ENCODE assay signal across 8 cellular contexts in genomic region chr10:50325449-50326188, GRCh38.
DNase-seq lines count a peak whose midpoint lies in the region; TF ChIP-seq lines count a peak whose summit lies in the region.

No MANE protein-coding gene starts in this region.

- H3K9ac ChIP-seq in BLaER1 treated with 17β-estradiol and CSF1 and Interleukin-3, amounts not matched to agents 10 nM and 100 nM: peak overlapping the region in 1 of 11 experiments; percentile 19; a peak in 1 of 22 replicates
- no peak overlapping the region for H3K9ac ChIP-seq in colonic mucosa (ENCODE audit: low read depth in 2 of 2, low read length in 2 of 2)

- DNase-seq in GM20000 (ENCODE audit: low spot score) (peak; percentile 52), HS-5 (ENCODE audit: low read depth) (peak; percentile 83), ascending aorta (ENCODE audit: low spot score in 2 of 2) (peak; percentile 50 to 91), kidney epithelial cell (ENCODE audit: low read depth) (peak; percentile 89), uterus (peak; percentile 44 to 69), D341Med (ENCODE audit: low spot score) (no peak), colonic mucosa (no peak)

- TF ChIP-seq CTCF in GM20000 (IDR thresholded peaks at IDR 0.05; ENCODE audit: extremely low read depth, missing control alignments): no peak
- no peak for TF ChIP-seq CTCF in ascending aorta (IDR thresholded peaks at IDR 0.05)
- no peak for TF ChIP-seq CTCF in kidney epithelial cell (IDR thresholded peaks at IDR 0.05; ENCODE audit: insufficient read depth, low read length, poor library complexity, severe bottlenecking)
- no peak for TF ChIP-seq CTCF in uterus (IDR thresholded peaks at IDR 0.05)
- no peak for TF ChIP-seq CTCF in colonic mucosa (IDR thresholded peaks at IDR 0.05)

- no peak overlapping the region for H3K4me3 ChIP-seq in BLaER1 treated with 17β-estradiol and CSF1 and Interleukin-3, amounts not matched to agents 10 nM and 100 nM
- peak overlapping the region in 1 of 2 donors; percentile 39 for H3K4me3 ChIP-seq in ascending aorta
- H3K4me3 ChIP-seq in kidney epithelial cell (ENCODE audit: low read depth, low read length): no peak overlapping the region
- H3K4me3 ChIP-seq in uterus: no peak overlapping the region
- H3K4me3 ChIP-seq in colonic mucosa: no peak overlapping the region

- H3K9me3 ChIP-seq in BLaER1 treated with 17β-estradiol and CSF1 and Interleukin-3, amounts not matched to agents 10 nM and 100 nM (replicated peaks in 1 of 11): no peaks in the 10 kb centered on the region
- no peaks in the 10 kb centered on the region for H3K9me3 ChIP-seq in ascending aorta
- no peaks in the 10 kb centered on the region for H3K9me3 ChIP-seq in uterus
- no peaks in the 10 kb centered on the region for H3K9me3 ChIP-seq in colonic mucosa

- H3K4me1 ChIP-seq in BLaER1 treated with 17β-estradiol and CSF1 and Interleukin-3, amounts not matched to agents 10 nM and 100 nM: peaks cover 7 to 66% (median 33%) of the 10 kb centered on the region in 10 experiments; a peak in 18 of 20 replicates
- H3K4me1 ChIP-seq in ascending aorta: peaks cover 4 to 37% of the 10 kb centered on the region in 2 donors
- H3K4me1 ChIP-seq in uterus: peaks cover 0 to 7% of the 10 kb centered on the region in 2 donors
- peaks cover 3% of the 10 kb centered on the region for H3K4me1 ChIP-seq in colonic mucosa

- H3K27ac ChIP-seq in BLaER1 treated with 17β-estradiol and CSF1 and Interleukin-3, amounts not matched to agents 10 nM and 100 nM: peak overlapping the region in 6 of 11 experiments; percentile 10 to 77 (median 46); a peak in 9 of 22 replicates
- H3K27ac ChIP-seq in ascending aorta (peak overlapping the region; percentile 73 to 76), uterus (peak overlapping the region; percentile 66 to 83), colonic mucosa (no peak overlapping the region)

- no peaks in the 10 kb centered on the region for H3K27me3 ChIP-seq in BLaER1 treated with 17β-estradiol and CSF1 and Interleukin-3, amounts not matched to agents 10 nM and 100 nM
- H3K27me3 ChIP-seq in ascending aorta: no peaks in the 10 kb centered on the region
- H3K27me3 ChIP-seq in kidney epithelial cell (ENCODE audit: control insufficient read depth, insufficient read depth, low read length): no peaks in the 10 kb centered on the region
- no peaks in the 10 kb centered on the region for H3K27me3 ChIP-seq in uterus
- H3K27me3 ChIP-seq in colonic mucosa: no peaks in the 10 kb centered on the region

- H4K20me1 ChIP-seq in BLaER1 treated with 17β-estradiol and CSF1 and Interleukin-3, amounts not matched to agents 10 nM and 100 nM: peaks cover 0 to 90% (median 0%) of the 10 kb centered on the region in 11 experiments; a peak in 5 of 22 replicates

- no peak for TF ChIP-seq POLR2A in uterus (IDR thresholded peaks at IDR 0.05)

- H3K4me2 ChIP-seq in BLaER1 treated with 17β-estradiol and CSF1 and Interleukin-3, amounts not matched to agents 10 nM and 100 nM: peak overlapping the region; percentile 13 to 94 (median 60); a peak in 21 of 22 replicates

- intact Hi-C loops in ascending aorta (cut with DNase I): loop anchor here (1.0 to 10.0 kb wide), 4 partner anchors 92 to 299 kb away; no protein-coding TSS in a partner anchor
- intact Hi-C loops in uterus (cut with DNase I; ENCODE audit: low total_unique reads): no loop called here
- intact Hi-C loops in colonic mucosa (cut with DNase I): no loop called here

- peaks cover 0 to 23% (median 0%) of the 10 kb centered on the region in 11 experiments; a peak in 4 of 22 replicates for H3K36me3 ChIP-seq in BLaER1 treated with 17β-estradiol and CSF1 and Interleukin-3, amounts not matched to agents 10 nM and 100 nM
- H3K36me3 ChIP-seq in ascending aorta (no peaks in the 10 kb centered on the region), kidney epithelial cell (ENCODE audit: control insufficient read depth, insufficient read depth, low read length) (no peaks in the 10 kb centered on the region), uterus (no peaks in the 10 kb centered on the region), colonic mucosa (no peaks in the 10 kb centered on the region)

Comparison
In these comparisons a context has a peak if more than half of its experiments do, and no peak if none do; other contexts are left out.
1. DNase-seq: peak in GM20000 (single experiment), HS-5 (single experiment), ascending aorta (2 of 2), kidney epithelial cell (single experiment) and uterus (2 of 2); none in D341Med (single experiment) and colonic mucosa (single experiment).